ENCODE assay signal across 17 cellular contexts in genomic region chr1:199403421-199404116, GRCh38.
DNase-seq lines count a peak whose midpoint lies in the region; ATAC-seq and TF ChIP-seq lines count a peak whose summit lies in the region.
"Had no signal": no experiment of that assay in that cellular context is flagged by ENCODE, and none has a peak within 500 bp of the region (broad histone marks: within the 10 kb centered on the region; RNA-seq: fewer than 3 reads in every experiment).

No MANE protein-coding gene starts in this region.

- H3K4me2 ChIP-seq in GM23248 (ENCODE audit: unreplicated experiment) (no peak overlapping the region), fibroblast of lung (ENCODE audit: extremely low read depth, insufficient read depth, low read length) (peak overlapping the region; percentile 52)

- in situ Hi-C loops in GM23248 (cut with MboI) = no loop called here

- H3K4me1 Mint-ChIP-seq in stimulated activated naive B cell treated with anti-CD40 and anti-IgM and Interleukin-4, amounts not matched to agents 10 μg/mL and 1 μg/mL and 100 μg/mL, for 72 hours = peaks cover 20 to 47% of the 10 kb centered on the region in 2 donors
- H3K4me1 Mint-ChIP-seq: neural crest cell had no signal

- TF ChIP-seq POLR2A in sigmoid colon (IDR thresholded peaks at IDR 0.05) = no peak

- no peak overlapping the region for H3K4me3 Mint-ChIP-seq in stimulated activated naive B cell treated with anti-CD40 and anti-IgM and Interleukin-4, amounts not matched to agents 10 μg/mL and 1 μg/mL and 100 μg/mL, for 72 hours
- H3K4me3 Mint-ChIP-seq: neural crest cell had no signal

- H3K27me3 ChIP-seq in GM23248 (replicated peaks; ENCODE audit: insufficient read depth) (peaks cover 13% of the 10 kb centered on the region; the same call in 1 of the 2 replicates), fibroblast of lung (ENCODE audit: control insufficient read depth, insufficient read depth, low read length) (no peaks in the 10 kb centered on the region), sigmoid colon (no peaks in the 10 kb centered on the region)
- H3K27me3 ChIP-seq: heart left ventricle, SJCRH30 had no signal

- peaks cover 0 to 7% of the 10 kb centered on the region in 2 donors for H3K36me3 Mint-ChIP-seq in stimulated activated naive B cell treated with anti-CD40 and anti-IgM and Interleukin-4, amounts not matched to agents 10 μg/mL and 1 μg/mL and 100 μg/mL, for 72 hours

- no peaks in the 10 kb centered on the region for H3K27me3 Mint-ChIP-seq in stimulated activated naive B cell treated with anti-CD40 and anti-IgM and Interleukin-4, amounts not matched to agents 10 μg/mL and 1 μg/mL and 100 μg/mL, for 72 hours

- no peak overlapping the region for H2AFZ ChIP-seq in GM23248
- no peak overlapping the region for H2AFZ ChIP-seq in fibroblast of lung (ENCODE audit: low read length)

- H3K36me3 ChIP-seq in GM23248 (ENCODE audit: low read depth) (no peaks in the 10 kb centered on the region), SK-N-MC (ENCODE audit: insufficient read depth, low read length) (peaks cover 3% of the 10 kb centered on the region; the same call in 1 of the 2 replicates), fibroblast of lung (ENCODE audit: control insufficient read depth, insufficient read depth, low read length) (no peaks in the 10 kb centered on the region), sigmoid colon (no peaks in the 10 kb centered on the region)
- H3K36me3 ChIP-seq: heart left ventricle, left ventricle myocardium inferior, SJCRH30 had no signal

- H3K9me3 ChIP-seq in GM23248 (ENCODE audit: low read depth) (no peaks in the 10 kb centered on the region), SK-N-MC (ENCODE audit: low read depth, low read length) (no peaks in the 10 kb centered on the region; the same call in 1 of the 2 replicates), fibroblast of lung (ENCODE audit: control insufficient read depth, insufficient read depth, low read depth, low read length) (no peaks in the 10 kb centered on the region), sigmoid colon (peaks cover 0 to 3% (median 0%) of the 10 kb centered on the region in 4 donors)
- H3K9me3 ChIP-seq: left ventricle myocardium inferior, SJCRH30 had no signal

- intact Hi-C loops in sigmoid colon (cut with DNase I) = no loop called here

- 0 to 3% methylated on average over 1 of the region's 1 CpG for WGBS in GM23248 (ENCODE audit: low coverage in 1 of 2, low lambda C conversion rate in 2 of 2, missing lambda C conversion rate in 2 of 2), 2 experiments
- 51 to 73% methylated on average over 1 of the region's 1 CpG for WGBS in sigmoid colon, 2 donors

- TF ChIP-seq EP300 in sigmoid colon (IDR thresholded peaks at IDR 0.05) = no peak

- peaks cover 2 to 4% of the 10 kb centered on the region in 2 donors for H3K9me3 Mint-ChIP-seq in stimulated activated naive B cell treated with anti-CD40 and anti-IgM and Interleukin-4, amounts not matched to agents 10 μg/mL and 1 μg/mL and 100 μg/mL, for 72 hours

- H3K4me1 ChIP-seq in GM23248 (ENCODE audit: insufficient read depth) = no peaks in the 10 kb centered on the region
- peaks cover 13% of the 10 kb centered on the region for H3K4me1 ChIP-seq in fibroblast of lung (ENCODE audit: control insufficient read depth, extremely low read depth, insufficient read depth, low read length)
- H3K4me1 ChIP-seq in sigmoid colon = no peaks in the 10 kb centered on the region
- H3K4me1 ChIP-seq: heart left ventricle, left ventricle myocardium inferior, SJCRH30 had no signal

- ATAC-seq in stimulated activated naive B cell treated with anti-CD40 and anti-IgM and Interleukin-4, amounts not matched to agents 10 μg/mL and 1 μg/mL and 100 μg/mL, for 72 hours (replicated peaks) = peak; percentile 63 to 73
- ATAC-seq: heart left ventricle had no signal

- DNase-seq in GM23248 = peak; percentile 19
- peak; percentile 64 for DNase-seq in SK-N-MC (ENCODE audit: low read depth, low spot score)
- DNase-seq in fibroblast of lung (ENCODE audit: low read depth in 2 of 2) = peak; percentile 86 to 96
- DNase-seq in stimulated activated naive B cell treated with anti-CD40 and anti-IgM and Interleukin-4, amounts not matched to agents 10 μg/mL and 1 μg/mL and 100 μg/mL, for 72 hours = no peak
- DNase-seq in NCI-H82 (lab: John Stamatoyannopoulos, UW) = no peak
- DNase-seq in sigmoid colon = no peak
- no peak for DNase-seq in activated CD4-positive, alpha-beta T cell treated with anti-CD3 and anti-CD28 coated beads for 48 hours
- DNase-seq: activated CD4-positive, CD25-positive, alpha-beta regulatory T cell; effector CD4-positive, alpha-beta T cell; GOT3; heart left ventricle; left ventricle myocardium inferior; NCI-H774; small intestine; substantia nigra had no signal

- no peaks in the 10 kb centered on the region for H3K9me2 ChIP-seq in GM23248 (ENCODE audit: insufficient read depth)

- no peaks in the 10 kb centered on the region for H3F3A ChIP-seq in GM23248 (ENCODE audit: insufficient read depth)

- H4K20me1 ChIP-seq in GM23248 (ENCODE audit: insufficient read depth) (no peaks in the 10 kb centered on the region), fibroblast of lung (ENCODE audit: control insufficient read depth, extremely low read depth, insufficient read depth, low read length) (no peaks in the 10 kb centered on the region)

- no peak overlapping the region for H3K4me3 ChIP-seq in GM23248
- peak overlapping the region; percentile 3 for H3K4me3 ChIP-seq in SK-N-MC
- no peak overlapping the region for H3K4me3 ChIP-seq in fibroblast of lung (replicated peaks in 1 of 4; ENCODE audit: control extremely low read depth in 1 of 4, insufficient read depth in 1 of 4, low read depth in 3 of 4, low read length in 4 of 4)
- H3K4me3 ChIP-seq in sigmoid colon = no peak overlapping the region
- H3K4me3 ChIP-seq: heart left ventricle, left ventricle myocardium inferior, SJCRH30 had no signal

- H3K9ac ChIP-seq in GM23248 = no peak overlapping the region
- H3K9ac ChIP-seq in SK-N-MC (ENCODE audit: insufficient read length) = peak overlapping the region; percentile 41
- no peak overlapping the region for H3K9ac ChIP-seq in fibroblast of lung (ENCODE audit: insufficient read depth, low read length)

- no peak for TF ChIP-seq CTCF in fibroblast of lung (conservative IDR thresholded peaks at IDR 0.05 in 1 of 2, IDR thresholded peaks at IDR 0.05 in 1 of 2; ENCODE audit: low read depth in 1 of 2, low read length in 2 of 2)
- no peak for TF ChIP-seq CTCF in sigmoid colon (IDR thresholded peaks at IDR 0.05)

- H3K27ac ChIP-seq in GM23248 = no peak overlapping the region
- H3K27ac ChIP-seq in SK-N-MC = peak overlapping the region; percentile 92
- H3K27ac ChIP-seq in fibroblast of lung (ENCODE audit: insufficient read depth, low read length) = peak overlapping the region; percentile 17
- no peak overlapping the region for H3K27ac ChIP-seq in sigmoid colon
- H3K27ac ChIP-seq: heart left ventricle, left ventricle myocardium inferior, SJCRH30 had no signal

- H3K79me2 ChIP-seq in GM23248 (ENCODE audit: insufficient read depth) = no peaks in the 10 kb centered on the region
- H3K79me2 ChIP-seq in fibroblast of lung (ENCODE audit: control insufficient read depth, insufficient read depth, low read length) = no peaks in the 10 kb centered on the region

- peak overlapping the region; percentile 22 for H3K27ac Mint-ChIP-seq in stimulated activated naive B cell treated with anti-CD40 and anti-IgM and Interleukin-4, amounts not matched to agents 10 μg/mL and 1 μg/mL and 100 μg/mL, for 72 hours

Comparison
In these comparisons a context has a peak if more than half of its experiments do, and no peak if none do; other contexts are left out.
1. DNase-seq: peak in GM23248 (single experiment), SK-N-MC (single experiment) and fibroblast of lung (2 of 2); none in stimulated activated naive B cell treated with anti-CD40 and anti-IgM and Interleukin-4, amounts not matched to agents 10 μg/mL and 1 μg/mL and 100 μg/mL, for 72 hours (single experiment), NCI-H82 (single experiment), sigmoid colon (single experiment) and activated CD4-positive, alpha-beta T cell treated with anti-CD3 and anti-CD28 coated beads for 48 hours (single experiment).
2. H3K27ac ChIP-seq: peak in SK-N-MC (single experiment) and fibroblast of lung (single experiment); none in GM23248 (single experiment) and sigmoid colon (0 of 4).